10 cellular contexts compared by ENCODE assay signal in the genomic region with DNA sequence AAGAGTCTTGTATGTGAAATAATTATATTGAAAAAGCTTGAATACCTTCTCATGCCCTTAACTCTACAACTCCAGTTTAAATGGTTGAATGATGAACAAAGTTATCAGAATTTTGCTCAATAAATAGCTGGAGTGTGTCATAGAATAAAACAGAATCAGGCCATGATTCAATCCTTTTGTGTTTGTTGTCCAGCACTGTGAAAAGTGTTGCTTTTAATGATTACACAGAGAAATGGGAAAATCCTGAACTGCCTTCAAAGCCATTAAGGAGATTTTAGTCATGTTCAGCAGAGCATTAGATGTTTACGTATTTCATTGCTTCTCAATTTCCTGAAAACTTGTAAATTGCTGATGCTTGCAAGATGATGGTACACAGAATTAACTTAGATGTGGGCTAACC.
"Had no signal": no experiment of that assay in that cellular context is flagged by ENCODE, and none has a peak within 500 bp of the region (broad histone marks: within the 10 kb centered on the region; RNA-seq: fewer than 3 reads in every experiment).

No MANE protein-coding gene starts in this region.

- FAIRE-seq: K562 had no signal

- H3K9me3 ChIP-seq: HAP-1 had no signal

- H3K4me3 Mint-ChIP-seq: HFFc6 had no signal

- H3K36me3 ChIP-seq: HAP-1 had no signal

- ATAC-seq: HCT116, K562 had no signal

- H3K27ac Mint-ChIP-seq: HFFc6 had no signal

- DNase-seq: GM23248, GOT3, H7, HFFc6, IMR-90, KG1 had no signal

- H3K4me3 ChIP-seq: GM23248, HAP-1, K562 had no signal

- H3K27ac ChIP-seq: GM23248, HL-60 had no signal
